Comparison of ENCODE assay signal across 18 cellular contexts in the genomic region with DNA sequence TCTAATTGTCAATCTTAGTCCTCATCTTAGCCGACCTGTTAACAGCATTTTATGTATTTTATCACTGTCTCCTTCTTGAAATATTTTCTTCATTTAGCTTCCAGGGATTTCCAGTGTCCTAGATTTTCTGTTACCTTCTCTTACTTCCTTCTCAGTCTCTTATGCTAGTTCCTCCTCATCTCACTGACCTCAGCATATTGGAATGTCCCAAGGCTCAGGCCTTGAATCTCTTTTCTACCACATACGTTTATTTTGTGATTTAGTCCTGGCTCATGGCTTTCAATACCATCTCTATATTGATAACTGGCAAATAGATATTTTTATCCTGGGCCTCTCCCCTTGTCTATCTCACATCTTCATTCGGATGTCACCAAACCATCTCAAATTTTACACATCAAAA.
A peak's percentile ranks its signal among the peaks of the same experiment; 100 is the strongest.
DNase-seq lines count a peak whose midpoint lies in the region; ATAC-seq, FAIRE-seq and TF ChIP-seq lines count a peak whose summit lies in the region.
"Had no signal": no experiment of that assay in that cellular context is flagged by ENCODE, and none has a peak within 500 bp of the region (broad histone marks: within the 10 kb centered on the region; RNA-seq: fewer than 3 reads in every experiment).

No MANE protein-coding gene starts in this region.

- H3K27ac Mint-ChIP-seq in Calu3 (ENCODE audit: unreplicated experiment), result peak overlapping the region; percentile 38
- H3K27ac Mint-ChIP-seq in progenitor cell of endocrine pancreas, result no peak overlapping the region
- H3K27ac Mint-ChIP-seq: activated naive CD8-positive, alpha-beta T cell; B cell; H9 had no signal

- no peak overlapping the region for H3K4me3 ChIP-seq in fibroblast of lung (replicated peaks in 1 of 4; ENCODE audit: control extremely low read depth in 1 of 4, insufficient read depth in 1 of 4, low read depth in 3 of 4, low read length in 4 of 4)
- no peak overlapping the region for H3K4me3 ChIP-seq in HepG2 (replicated peaks in 1 of 3; ENCODE audit: insufficient read depth in 1 of 3, low read depth in 2 of 3, low read length in 3 of 3)
- H3K4me3 ChIP-seq: right lobe of liver, thoracic aorta had no signal

- no peak overlapping the region for H3K4me3 Mint-ChIP-seq in Calu3 (ENCODE audit: low read depth, unreplicated experiment)
- no peak overlapping the region for H3K4me3 Mint-ChIP-seq in progenitor cell of endocrine pancreas (ENCODE audit: low read depth)
- H3K4me3 Mint-ChIP-seq: activated naive CD8-positive, alpha-beta T cell; B cell; endodermal cell; H9 had no signal

- no peak for ATAC-seq in HepG2
- ATAC-seq: right lobe of liver, SK-N-SH treated with all-trans-retinoic acid at 6 μM for 48 hours had no signal

- no peaks in the 10 kb centered on the region for H3K27me3 ChIP-seq in fibroblast of lung (ENCODE audit: control insufficient read depth, insufficient read depth, low read length)
- no peaks in the 10 kb centered on the region for H3K27me3 ChIP-seq in HepG2 (ENCODE audit: control insufficient read depth in 1 of 2, insufficient read depth in 2 of 2, low read length in 2 of 2)
- H3K27me3 ChIP-seq: right lobe of liver had no signal

- H3K79me2 ChIP-seq in fibroblast of lung (ENCODE audit: control insufficient read depth, insufficient read depth, low read length) (no peaks in the 10 kb centered on the region), HepG2 (ENCODE audit: insufficient read depth, low read length) (no peaks in the 10 kb centered on the region)

- H3K4me2 ChIP-seq in fibroblast of lung (ENCODE audit: extremely low read depth, insufficient read depth, low read length), result no peak overlapping the region
- H3K4me2 ChIP-seq in HepG2 (ENCODE audit: low read depth, low read length), result no peak overlapping the region

- H3K4me1 Mint-ChIP-seq in Calu3 (ENCODE audit: low read depth, unreplicated experiment) (peaks cover 26% of the 10 kb centered on the region), progenitor cell of endocrine pancreas (ENCODE audit: low read depth) (peaks cover 10% of the 10 kb centered on the region)
- H3K4me1 Mint-ChIP-seq: B cell, H9 had no signal

- H3K27me3 Mint-ChIP-seq in Calu3 (ENCODE audit: unreplicated experiment) (no peaks in the 10 kb centered on the region), progenitor cell of endocrine pancreas (no peaks in the 10 kb centered on the region)
- H3K27me3 Mint-ChIP-seq: B cell had no signal

- DNase-seq in Calu3 (no peak), RCC 7860 (ENCODE audit: low spot score) (peak; percentile 7), fibroblast of lung (ENCODE audit: low read depth in 2 of 2) (peak; percentile 36 to 55), myocyte (ENCODE audit: low read depth) (peak; percentile 21), progenitor cell of endocrine pancreas (ENCODE audit: low spot score, unreplicated experiment) (no peak), NCI-H774 (lab: John Stamatoyannopoulos, UW) (no peak), SW480 (ENCODE audit: low spot score) (no peak), HepG2 (ENCODE audit: low spot score) (no peak)
- DNase-seq: endodermal cell, H9, NCI-H2029 treated with DMSO at 0.1 percent for 48 hours, nucleus accumbens, right lobe of liver had no signal

- in situ Hi-C loops in HepG2 (cut with HindIII; ENCODE audit: extremely low pct_ligation_motif_present, low pct_unique_long_range_greater_than_20kb), result no loop called here

- POLR2A ChIA-PET in HepG2 (lab: Yijun Ruan, JAX), result no interaction called here

- TF ChIP-seq EP300 in HepG2 (IDR thresholded peaks at IDR 0.05; ENCODE audit: low read depth in 2 of 2, low read length in 2 of 2) (no peak), HepG2 (CRISPR knock-in tag; IDR thresholded peaks at IDR 0.05; ENCODE audit: borderline replicate concordance) (no peak)

- BruUV-seq in Calu3 (replicated peaks; lab: Mats Ljungman, UMichigan), result no TSS peak
- no TSS peak for BruUV-seq in HepG2 (replicated peaks; lab: Mats Ljungman, UMichigan)

- H3K9me3 Mint-ChIP-seq in Calu3 (ENCODE audit: low read depth, unreplicated experiment) (peaks cover 6% of the 10 kb centered on the region), progenitor cell of endocrine pancreas (ENCODE audit: low read depth) (no peaks in the 10 kb centered on the region)
- H3K9me3 Mint-ChIP-seq: endodermal cell, H9 had no signal

- no peaks in the 10 kb centered on the region for H3K36me3 ChIP-seq in fibroblast of lung (ENCODE audit: control insufficient read depth, insufficient read depth, low read length)
- no peaks in the 10 kb centered on the region for H3K36me3 ChIP-seq in HepG2 (replicated peaks in 1 of 2; ENCODE audit: control insufficient read depth in 1 of 2, insufficient read depth in 2 of 2, low read length in 2 of 2)
- H3K36me3 ChIP-seq: right lobe of liver, thoracic aorta had no signal

- FAIRE-seq in RCC 7860 (lab: Jason Lieb, UNC) (no peak), HepG2 (lab: Jason Lieb, UNC) (no peak)
- FAIRE-seq: islet of Langerhans had no signal

- H3K9ac ChIP-seq in fibroblast of lung (ENCODE audit: insufficient read depth, low read length) (no peak overlapping the region), HepG2 (ENCODE audit: insufficient read depth, low read depth, low read length) (no peak overlapping the region)

- H3K9me3 ChIP-seq in fibroblast of lung (ENCODE audit: control insufficient read depth, insufficient read depth, low read depth, low read length) (no peaks in the 10 kb centered on the region), HepG2 (ENCODE audit: low read length) (no peaks in the 10 kb centered on the region)
- H3K9me3 ChIP-seq: right lobe of liver, thoracic aorta had no signal

- no peaks in the 10 kb centered on the region for H4K20me1 ChIP-seq in fibroblast of lung (ENCODE audit: control insufficient read depth, extremely low read depth, insufficient read depth, low read length)
- no peaks in the 10 kb centered on the region for H4K20me1 ChIP-seq in HepG2 (ENCODE audit: insufficient read depth, low read length)

- TF ChIP-seq CTCF in Calu3 (IDR thresholded peaks at IDR 0.05; ENCODE audit: unreplicated experiment) (no peak), fibroblast of lung (conservative IDR thresholded peaks at IDR 0.05 in 1 of 2, IDR thresholded peaks at IDR 0.05 in 1 of 2; ENCODE audit: low read depth in 1 of 2, low read length in 2 of 2) (no peak), progenitor cell of endocrine pancreas (IDR thresholded peaks at IDR 0.05; ENCODE audit: unreplicated experiment) (no peak), HepG2 (CRISPR knock-in tag; IDR thresholded peaks at IDR 0.05) (no peak)

- H3K36me3 Mint-ChIP-seq in Calu3 (ENCODE audit: insufficient read depth, unreplicated experiment) (no peaks in the 10 kb centered on the region), progenitor cell of endocrine pancreas (ENCODE audit: insufficient read depth) (no peaks in the 10 kb centered on the region)
- H3K36me3 Mint-ChIP-seq: activated naive CD8-positive, alpha-beta T cell had no signal

- H3K27ac ChIP-seq in fibroblast of lung (ENCODE audit: insufficient read depth, low read length) (no peak overlapping the region), HepG2 (ENCODE audit: extremely low read length, insufficient read depth, low read length) (no peak overlapping the region)
- H3K27ac ChIP-seq: right lobe of liver, thoracic aorta had no signal

- CTCF ChIA-PET in Calu3 (lab: Charles Lee), result no interaction called here
- CTCF ChIA-PET in HepG2 (lab: Yijun Ruan, JAX; ENCODE audit: low intra/inter-chr PET ratio, low total read pairs), result no interaction called here

- intact Hi-C loops in Calu3 (cut with micrococcal nuclease; ENCODE audit: unreplicated experiment), result no loop called here
- intact Hi-C loops in HepG2 (cut with micrococcal nuclease; ENCODE audit: unreplicated experiment), result no loop called here

- TF ChIP-seq RAD21 in HepG2 (CRISPR knock-in tag; IDR thresholded peaks at IDR 0.05), result no peak

- TF ChIP-seq POLR2A in HepG2 (IDR thresholded peaks at IDR 0.05; ENCODE audit: insufficient read depth in 1 of 2, low read depth in 2 of 2, low read length in 2 of 2), result no peak

- 12% methylated on average over 3 of the region's 3 CpGs for WGBS in HepG2 (ENCODE audit: low lambda C conversion rate)

- no peak overlapping the region for H2AFZ ChIP-seq in fibroblast of lung (ENCODE audit: low read length)
- H2AFZ ChIP-seq in HepG2 (ENCODE audit: low read length), result no peak overlapping the region

- H3K4me1 ChIP-seq in fibroblast of lung (ENCODE audit: control insufficient read depth, extremely low read depth, insufficient read depth, low read length), result no peaks in the 10 kb centered on the region
- no peaks in the 10 kb centered on the region for H3K4me1 ChIP-seq in HepG2 (ENCODE audit: insufficient read depth, low read length)
- H3K4me1 ChIP-seq: right lobe of liver had no signal

TF ChIP-seq in HepG2, 621 proteins besides CTCF, POLR2A, EP300 and RAD21:
- TF ChIP-seq ZNF251 (CRISPR knock-in tag; IDR thresholded peaks at IDR 0.05), result no peak
- no peak for TF ChIP-seq BCL3 (CRISPR knock-in tag; IDR thresholded peaks at IDR 0.05)
- TF ChIP-seq ZNF557 (CRISPR knock-in tag; IDR thresholded peaks at IDR 0.05), result no peak
- no peak for TF ChIP-seq PAX8 (CRISPR knock-in tag; IDR thresholded peaks at IDR 0.05; ENCODE audit: borderline replicate concordance)

Comparison
In these comparisons a context has a peak if more than half of its experiments do, and no peak if none do; other contexts are left out.
1. DNase-seq: peak in RCC 7860 (single experiment), fibroblast of lung (2 of 2) and myocyte (single experiment); none in Calu3 (single experiment), progenitor cell of endocrine pancreas (single experiment), NCI-H774 (single experiment), SW480 (single experiment) and HepG2 (single experiment).